In the genomic region with DNA sequence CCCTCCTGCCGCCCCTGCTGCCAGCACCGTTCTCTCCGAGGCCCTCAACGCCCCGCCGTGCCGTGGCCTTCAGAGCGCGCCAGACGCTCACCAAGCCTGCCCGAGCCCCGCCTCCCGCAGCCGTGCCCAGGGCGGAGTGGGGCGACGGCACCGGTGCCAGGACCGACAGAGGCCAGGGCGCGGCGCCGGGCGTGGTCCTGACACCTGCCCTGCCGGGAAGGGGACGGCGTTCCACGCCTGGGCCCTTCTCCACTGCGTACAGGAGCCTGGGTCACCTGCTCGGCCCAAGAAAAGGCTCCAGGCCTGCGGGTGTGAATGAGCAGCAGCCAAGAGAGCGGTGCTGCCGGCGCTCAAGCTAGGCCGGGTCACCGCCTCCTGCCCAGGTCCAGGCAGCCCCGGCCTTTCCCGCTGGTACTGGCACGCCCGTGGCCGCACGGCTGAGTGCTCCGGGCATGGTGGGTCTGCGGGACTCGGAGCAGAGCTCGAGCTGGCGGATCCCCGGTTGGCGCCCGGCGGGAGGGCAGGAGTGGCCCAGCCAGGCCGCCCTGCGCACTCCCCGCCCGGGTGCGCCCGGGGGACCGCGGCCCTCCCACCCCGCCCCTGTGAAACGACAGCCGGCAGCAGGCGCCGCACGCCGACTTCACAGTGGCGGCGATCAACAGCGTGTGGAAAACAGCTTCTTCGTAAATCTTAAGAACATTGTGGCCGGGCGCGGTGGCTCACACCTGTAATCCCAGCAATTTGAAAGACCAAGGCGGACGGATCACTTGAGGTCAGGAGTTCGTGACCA, we compare ENCODE assay signal across 8 cellular contexts. TPM values are rescaled to one million over a fixed set of nuclear protein-coding genes. Genes with fewer than 3 reads are reported as not detected.
DNase-seq lines count a peak whose midpoint lies in the region; ATAC-seq and TF ChIP-seq lines count a peak whose summit lies in the region.

No MANE protein-coding gene starts in this region.

- H3K9me3 Mint-ChIP-seq in activated T-helper 1 cell treated with anti-CD3 and anti-CD28 coated beads, Interleukin-12 subunit alpha, Interleukin-12 subunit beta, Interleukin-2, Interleukin-4 antibody, amounts not matched to agents 30 ng/mL and 10 ng/mL and 1 ng/mL, durations not matched to agents 14 hours and 24 hours and 36 hours: peaks cover 13% of the 10 kb centered on the region

- peak overlapping the region; percentile 13; the same call in 1 of the 2 replicates for H3K9ac ChIP-seq in KMS-11

- intact Hi-C loops in activated T-helper 1 cell treated with anti-CD3 and anti-CD28 coated beads, Interleukin-12 subunit alpha, Interleukin-12 subunit beta, Interleukin-2, Interleukin-4 antibody, amounts not matched to agents 30 ng/mL and 10 ng/mL and 1 ng/mL, durations not matched to agents 14 hours and 24 hours and 36 hours (cut with micrococcal nuclease): no loop called here

- peak overlapping the region; percentile 88 for H3K4me3 Mint-ChIP-seq in activated T-helper 1 cell treated with anti-CD3 and anti-CD28 coated beads, Interleukin-12 subunit alpha, Interleukin-12 subunit beta, Interleukin-2, Interleukin-4 antibody, amounts not matched to agents 30 ng/mL and 10 ng/mL and 1 ng/mL, durations not matched to agents 14 hours and 24 hours and 36 hours

- no peaks in the 10 kb centered on the region for H3K79me2 ChIP-seq in KMS-11 (ENCODE audit: insufficient read depth, low read depth)

- H3K27me3 ChIP-seq in KMS-11 (ENCODE audit: insufficient read depth, low read depth): no peaks in the 10 kb centered on the region
- no peaks in the 10 kb centered on the region for H3K27me3 ChIP-seq in right atrium auricular region

- H3K9me3 ChIP-seq in right atrium auricular region: peaks cover 0 to 11% of the 10 kb centered on the region in 2 donors

- no peak for ATAC-seq in HG03439 (IDR thresholded peaks at IDR 0.05; ENCODE audit: unreplicated experiment)

- H2AFZ ChIP-seq in KMS-11 (ENCODE audit: low read depth): peak overlapping the region; percentile 95

- no peaks in the 10 kb centered on the region for H3K36me3 ChIP-seq in KMS-11 (ENCODE audit: insufficient read depth)
- H3K36me3 ChIP-seq in right atrium auricular region: no peaks in the 10 kb centered on the region

- peaks cover 74% of the 10 kb centered on the region for H3K27me3 Mint-ChIP-seq in activated T-helper 1 cell treated with anti-CD3 and anti-CD28 coated beads, Interleukin-12 subunit alpha, Interleukin-12 subunit beta, Interleukin-2, Interleukin-4 antibody, amounts not matched to agents 30 ng/mL and 10 ng/mL and 1 ng/mL, durations not matched to agents 14 hours and 24 hours and 36 hours (ENCODE audit: insufficient read depth)

- H3K4me1 ChIP-seq in KMS-11 (ENCODE audit: low read depth, poor library complexity, severe bottlenecking): peaks cover 14% of the 10 kb centered on the region
- H3K4me1 ChIP-seq in right atrium auricular region: peaks cover 0 to 48% of the 10 kb centered on the region in 2 donors

- DNase-seq in activated T-helper 1 cell treated with anti-CD3 and anti-CD28 coated beads, Interleukin-12 subunit alpha, Interleukin-12 subunit beta, Interleukin-2, Interleukin-4 antibody, amounts not matched to agents 30 ng/mL and 10 ng/mL and 1 ng/mL, durations not matched to agents 14 hours and 24 hours and 36 hours (ENCODE audit: low spot score): no peak
- DNase-seq in right atrium auricular region (ENCODE audit: low spot score) (peak; percentile 58), retina (peak; percentile 83), NCI-H1105 (lab: John Stamatoyannopoulos, UW) (no peak), hippocampal formation (lab: John Stamatoyannopoulos, UW) (no peak)
- no peak for DNase-seq in activated CD4-positive, CD25-positive, alpha-beta regulatory T cell (lab: John Stamatoyannopoulos, UW)

- peak overlapping the region; percentile 96 for H3K4me2 ChIP-seq in KMS-11

- H3K4me3 ChIP-seq in KMS-11 (IDR thresholded peaks at IDR 0.05; ENCODE audit: insufficient read depth, low read depth, low read length): no peak overlapping the region
- peak overlapping the region; percentile 37 to 54 for H3K4me3 ChIP-seq in right atrium auricular region

- TF ChIP-seq CTCF in KMS-11 (conservative IDR thresholded peaks at IDR 0.05; ENCODE audit: low read depth, low read length) (no peak), right atrium auricular region (IDR thresholded peaks at IDR 0.05) (no peak)

- peaks cover 27% of the 10 kb centered on the region for H3K4me1 Mint-ChIP-seq in activated T-helper 1 cell treated with anti-CD3 and anti-CD28 coated beads, Interleukin-12 subunit alpha, Interleukin-12 subunit beta, Interleukin-2, Interleukin-4 antibody, amounts not matched to agents 30 ng/mL and 10 ng/mL and 1 ng/mL, durations not matched to agents 14 hours and 24 hours and 36 hours (ENCODE audit: low read depth)

- H4K20me1 ChIP-seq in KMS-11 (ENCODE audit: insufficient read depth): no peaks in the 10 kb centered on the region

- peaks cover 1% of the 10 kb centered on the region for H3K36me3 Mint-ChIP-seq in activated T-helper 1 cell treated with anti-CD3 and anti-CD28 coated beads, Interleukin-12 subunit alpha, Interleukin-12 subunit beta, Interleukin-2, Interleukin-4 antibody, amounts not matched to agents 30 ng/mL and 10 ng/mL and 1 ng/mL, durations not matched to agents 14 hours and 24 hours and 36 hours (ENCODE audit: low read depth)

- no peak overlapping the region for H3K27ac Mint-ChIP-seq in activated T-helper 1 cell treated with anti-CD3 and anti-CD28 coated beads, Interleukin-12 subunit alpha, Interleukin-12 subunit beta, Interleukin-2, Interleukin-4 antibody, amounts not matched to agents 30 ng/mL and 10 ng/mL and 1 ng/mL, durations not matched to agents 14 hours and 24 hours and 36 hours

- H3K27ac ChIP-seq in KMS-11 (no peak overlapping the region), right atrium auricular region (peak overlapping the region; percentile 64 to 70)

RNA-seq across cellular contexts. Expression of a gene that starts 4.2 kb away (rescaled TPM):
- not detected in 2 replicates for total RNA-seq in activated T-helper 1 cell treated with anti-CD3 and anti-CD28 coated beads, Interleukin-12 subunit alpha, Interleukin-12 subunit beta, Interleukin-2, Interleukin-4 antibody, amounts not matched to agents 30 ng/mL and 10 ng/mL and 1 ng/mL, durations not matched to agents 14 hours and 24 hours and 36 hours
- total RNA-seq in right atrium auricular region: under 1 TPM in 1 of 2 donors, not detected in 1; 0.31 TPM

Comparison
In these comparisons a context has a peak if more than half of its experiments do, and no peak if none do; other contexts are left out.
1. DNase-seq: peak in right atrium auricular region (single experiment) and retina (single experiment); none in activated T-helper 1 cell treated with anti-CD3 and anti-CD28 coated beads, Interleukin-12 subunit alpha, Interleukin-12 subunit beta, Interleukin-2, Interleukin-4 antibody, amounts not matched to agents 30 ng/mL and 10 ng/mL and 1 ng/mL, durations not matched to agents 14 hours and 24 hours and 36 hours (single experiment), NCI-H1105 (single experiment), hippocampal formation (0 of 2) and activated CD4-positive, CD25-positive, alpha-beta regulatory T cell (0 of 4).